In genomic region chr20:47205577-47206123, GRCh38 we compare ENCODE assay signal across 8 cellular contexts.
A peak's percentile ranks its signal among the peaks of the same experiment; 100 is the strongest.
DNase-seq lines count a peak whose midpoint lies in the region; ATAC-seq, FAIRE-seq and TF ChIP-seq lines count a peak whose summit lies in the region.

No MANE protein-coding gene starts in this region.

- no peak for FAIRE-seq in H54 (lab: Jason Lieb, UNC)

- intact Hi-C loops in head of caudate nucleus (cut with DNase I), result loop anchor here (10.0 kb wide), 1 partner anchor 409 kb away; no protein-coding TSS in a partner anchor

- no peak for ATAC-seq in HG02840 (IDR thresholded peaks at IDR 0.05; ENCODE audit: low FRiP score, unreplicated experiment)

- TF ChIP-seq POLR2A in H54 (IDR thresholded peaks at IDR 0.05; ENCODE audit: low read depth, low read length), result no peak

- DNase-seq in COLO829 (ENCODE audit: low spot score), result peak; percentile 68
- peak; percentile 75 for DNase-seq in H54 (ENCODE audit: insufficient read length, low spot score)
- DNase-seq in NCI-H460 (ENCODE audit: extremely low read depth, low read depth), result peak; percentile 56
- peak; percentile 26 for DNase-seq in activated T-helper 1 cell treated with Interleukin-2 at 50 U/mL for 16 hours (ENCODE audit: low read depth)
- peak in 24 of 42 donors; percentile 20 to 83 (median 66) for DNase-seq in head of caudate nucleus
- DNase-seq in retina, result peak; percentile 48
- no peak for DNase-seq in central memory CD4-positive, alpha-beta T cell
